Comparison of ENCODE assay signal across 8 cellular contexts in the genomic region with DNA sequence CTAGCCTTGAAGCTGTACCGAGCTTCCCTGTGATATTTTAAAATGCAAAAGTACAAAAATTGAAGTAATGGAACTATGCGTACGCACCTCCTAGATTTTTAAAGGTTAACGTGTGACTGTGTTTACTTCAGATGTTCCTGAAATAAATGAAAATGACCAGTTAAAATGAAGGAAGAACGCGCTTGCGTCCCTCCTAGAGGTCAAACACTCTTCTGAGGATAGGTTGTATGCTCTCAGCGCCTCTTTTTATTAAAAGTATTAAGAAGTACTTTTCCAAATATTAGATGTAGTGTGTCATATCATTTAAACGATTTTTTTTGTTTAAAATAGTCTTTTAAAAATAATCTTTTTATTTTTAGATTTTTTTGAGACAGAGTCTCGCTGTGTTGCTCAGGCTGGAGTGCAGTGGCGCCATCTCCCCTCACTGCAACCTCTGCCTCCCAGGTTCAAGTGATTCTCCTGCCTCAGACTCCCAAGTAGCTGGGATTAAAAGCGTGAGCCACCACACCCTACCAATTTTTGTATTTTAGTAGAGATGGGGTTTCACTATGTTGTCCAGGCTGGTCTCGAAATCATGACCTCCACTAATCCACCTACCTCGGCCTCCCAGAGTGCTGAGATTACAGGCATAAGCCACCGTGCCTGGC. TPM values are rescaled to one million over a fixed set of nuclear protein-coding genes. Genes with fewer than 3 reads are reported as not detected.
A peak's percentile ranks its signal among the peaks of the same experiment; 100 is the strongest.
DNase-seq lines count a peak whose midpoint lies in the region; ATAC-seq and TF ChIP-seq lines count a peak whose summit lies in the region.

No MANE protein-coding gene starts in this region.

- TF ChIP-seq CTCF in mammary epithelial cell (conservative IDR thresholded peaks at IDR 0.05 in 1 of 2, IDR thresholded peaks at IDR 0.05 in 1 of 2; ENCODE audit: extremely low read depth in 1 of 2, insufficient read depth in 1 of 2, low read depth in 1 of 2, low read length in 2 of 2) (no peak), mesothelial cell of epicardium (IDR thresholded peaks at IDR 0.05; ENCODE audit: unreplicated experiment) (no peak)

- CTCF ChIA-PET in mammary epithelial cell (lab: Charles Lee; ENCODE audit: low non-redundant PET) = interaction anchor here (0.9 kb wide), 1 partner anchor 27 kb away, joined by 11 read pairs; a partner anchor contains a TSS

- H3K4me1 ChIP-seq in HUES64 (ENCODE audit: insufficient read depth, low read length) (peaks cover 26% of the 10 kb centered on the region), mammary epithelial cell (ENCODE audit: insufficient read depth, low read length) (peaks cover 9% of the 10 kb centered on the region)

- in situ Hi-C loops in mammary epithelial cell (cut with MboI; ENCODE audit: low sequenced_read_pairs in 2 of 2) = no loop called here

- 73% methylated on average over 12 of the region's 15 CpGs for WGBS in HUES64
- WGBS in mammary epithelial cell (ENCODE audit: low coverage, missing lambda C conversion rate) = 63% methylated on average over 15 of the region's 15 CpGs

- H3K9me3 ChIP-seq in HUES64 (ENCODE audit: insufficient read depth, low read depth, low read length) (no peaks in the 10 kb centered on the region), mammary epithelial cell (replicated peaks; ENCODE audit: insufficient read depth, low read length) (no peaks in the 10 kb centered on the region)

- peak overlapping the region; percentile 98 for H3K4me3 Mint-ChIP-seq in mesothelial cell of epicardium

- peak overlapping the region; percentile 97 for H3K27ac Mint-ChIP-seq in mesothelial cell of epicardium

- peaks cover 2% of the 10 kb centered on the region for H3K36me3 ChIP-seq in HUES64 (ENCODE audit: insufficient read depth, low read length)
- H3K36me3 ChIP-seq in mammary epithelial cell (ENCODE audit: insufficient read depth, low read length) = no peaks in the 10 kb centered on the region

- H3K27me3 Mint-ChIP-seq in mesothelial cell of epicardium (ENCODE audit: low read depth) = no peaks in the 10 kb centered on the region

- peaks cover 4% of the 10 kb centered on the region for H3K36me3 Mint-ChIP-seq in mesothelial cell of epicardium

- peak overlapping the region; percentile 97 for H3K4me2 ChIP-seq in mammary epithelial cell (ENCODE audit: insufficient read depth, low read depth, low read length)

- intact Hi-C loops in mammary epithelial cell (cut with micrococcal nuclease) = loop anchor here (5.0 kb wide), 1 partner anchor 101 kb away; no protein-coding TSS in a partner anchor

- no peaks in the 10 kb centered on the region for H3K79me2 ChIP-seq in mammary epithelial cell (ENCODE audit: insufficient read depth, low read length)

- H4K20me1 ChIP-seq in mammary epithelial cell (ENCODE audit: insufficient read depth, low read length) = no peaks in the 10 kb centered on the region

- DNase-seq in mammary epithelial cell (no peak), mesothelial cell of epicardium (ENCODE audit: low spot score in 2 of 2, unreplicated experiment in 2 of 2) (no peak), HT-29 (ENCODE audit: low spot score) (no peak), NCI-H2081 treated with DMSO at 0.1 percent for 48 hours (lab: John Stamatoyannopoulos, UW) (no peak), globus pallidus (ENCODE audit: low spot score) (no peak)
- DNase-seq in NK-92 treated with Interleukin-12 subunit alpha and Interleukin-12 subunit beta, amount 100 ng/mL, for 24 hours (lab: John Stamatoyannopoulos, UW) = no peak

- ATAC-seq in GM18858 (IDR thresholded peaks at IDR 0.05; ENCODE audit: unreplicated experiment) = peak; percentile 7

- H3K27ac ChIP-seq in HUES64 (ENCODE audit: low read depth, low read length) (peak overlapping the region; percentile 77; the same call in 1 of the 2 replicates), mammary epithelial cell (ENCODE audit: insufficient read depth, low read depth, low read length) (no peak overlapping the region)

- peak overlapping the region; percentile 81 for H3K9ac ChIP-seq in HUES64 (ENCODE audit: low read depth, low read length)
- peak overlapping the region; percentile 64 for H3K9ac ChIP-seq in mammary epithelial cell (ENCODE audit: insufficient read depth, low read length)

- dilution Hi-C loops in mammary epithelial cell (cut with HindIII; ENCODE audit: low sequenced_read_pairs) = no loop called here

- H3K9me3 Mint-ChIP-seq in mesothelial cell of epicardium = no peaks in the 10 kb centered on the region

- H3K4me1 Mint-ChIP-seq in mesothelial cell of epicardium = peaks cover 7% of the 10 kb centered on the region

- no peaks in the 10 kb centered on the region for H3K27me3 ChIP-seq in HUES64 (ENCODE audit: insufficient read depth, low read length)
- H3K27me3 ChIP-seq in mammary epithelial cell (ENCODE audit: insufficient read depth, low read length) = no peaks in the 10 kb centered on the region

- TSS peak; percentile 12 for BruUV-seq in mammary epithelial cell (replicated peaks; lab: Mats Ljungman, UMichigan)

- H2AFZ ChIP-seq in mammary epithelial cell (ENCODE audit: low read depth, low read length) = peak overlapping the region; percentile 96

- H3K4me3 ChIP-seq in HUES64 (ENCODE audit: low read length) (peak overlapping the region; percentile 79), mammary epithelial cell (replicated peaks in 1 of 3; ENCODE audit: insufficient read depth in 1 of 3, low read depth in 2 of 3, low read length in 3 of 3) (peak overlapping the region; percentile 42 to 62 (median 48))

RNA-seq across cellular contexts. Expression of gene TRIM38, which starts 30.6 kb away (rescaled TPM):
- 0.30 TPM for polyA plus RNA-seq in HUES64 (2013, experiment 1 of 2)
- 0.38 TPM for polyA plus RNA-seq in HUES64 (2013, experiment 2 of 2)
- total RNA-seq in mammary epithelial cell = 1 to 10 TPM; 6.8 to 7.6 TPM
- 3.4 TPM for polyA plus RNA-seq in mammary epithelial cell
- polyA minus RNA-seq in mammary epithelial cell = 8.6 TPM
- 15.8 to 17.1 TPM (median 15.9 TPM) in 3 replicates for total RNA-seq in mesothelial cell of epicardium
- 2.5 and 4.0 TPM in 2 replicates for total RNA-seq in HT-29 (2014; rRNA removed; shearing (Covaris generic))
